ENCODE assay signal across 8 cellular contexts in genomic region chr10:69045441-69046300, GRCh38. TPM values are rescaled to one million over a fixed set of nuclear protein-coding genes. Genes with fewer than 3 reads are reported as not detected.
A peak's percentile ranks its signal among the peaks of the same experiment; 100 is the strongest.
DNase-seq lines count a peak whose midpoint lies in the region; ATAC-seq and TF ChIP-seq lines count a peak whose summit lies in the region.

No MANE protein-coding gene starts in this region.

- peak overlapping the region; percentile 25 to 99 (median 79) for H3K27ac ChIP-seq in BLaER1 treated with 17β-estradiol and CSF1 and Interleukin-3, amounts not matched to agents 10 nM and 100 nM

- peak; percentile 83 for DNase-seq in activated CD4-positive, alpha-beta T cell treated with anti-CD3 and anti-CD28 coated beads, Interleukin-2, amount 10 ng/mL, durations not matched to agents 24 days and 14 days
- DNase-seq in immature natural killer cell (peak; percentile 80 to 87 (median 86)), HUDEP-2 (lab: John Stamatoyannopoulos, UW; ENCODE audit: unreplicated experiment in 76 of 76) (no peak), progenitor cell of endocrine pancreas (ENCODE audit: low spot score, unreplicated experiment) (no peak)
- no peak for DNase-seq in effector CD8-positive, alpha-beta T cell (lab: John Stamatoyannopoulos, UW)

- H3K36me3 ChIP-seq in BLaER1 treated with 17β-estradiol and CSF1 and Interleukin-3, amounts not matched to agents 10 nM and 100 nM = no peaks in the 10 kb centered on the region

- H3K4me1 Mint-ChIP-seq in activated CD4-positive, alpha-beta T cell treated with anti-CD3 and anti-CD28 coated beads, Interleukin-2, amount 10 ng/mL, durations not matched to agents 24 days and 14 days = peaks cover 43% of the 10 kb centered on the region
- peaks cover 66 to 67% of the 10 kb centered on the region in 2 donors for H3K4me1 Mint-ChIP-seq in immature natural killer cell
- no peaks in the 10 kb centered on the region for H3K4me1 Mint-ChIP-seq in progenitor cell of endocrine pancreas (ENCODE audit: low read depth)

- no peaks in the 10 kb centered on the region for H3K9me3 Mint-ChIP-seq in activated CD4-positive, alpha-beta T cell treated with anti-CD3 and anti-CD28 coated beads, Interleukin-2, amount 10 ng/mL, durations not matched to agents 24 days and 14 days
- no peaks in the 10 kb centered on the region for H3K9me3 Mint-ChIP-seq in immature natural killer cell
- H3K9me3 Mint-ChIP-seq in progenitor cell of endocrine pancreas (ENCODE audit: low read depth) = no peaks in the 10 kb centered on the region

- peak overlapping the region; percentile 99 for H3K27ac Mint-ChIP-seq in activated CD4-positive, alpha-beta T cell treated with anti-CD3 and anti-CD28 coated beads, Interleukin-2, amount 10 ng/mL, durations not matched to agents 24 days and 14 days
- peak overlapping the region; percentile 94 to 100 (median 100) for H3K27ac Mint-ChIP-seq in immature natural killer cell
- H3K27ac Mint-ChIP-seq in progenitor cell of endocrine pancreas = no peak overlapping the region

- no peak for TF ChIP-seq CTCF in progenitor cell of endocrine pancreas (IDR thresholded peaks at IDR 0.05; ENCODE audit: unreplicated experiment)

- peak overlapping the region; percentile 9 to 84 (median 68); a peak in 21 of 22 replicates for H3K4me2 ChIP-seq in BLaER1 treated with 17β-estradiol and CSF1 and Interleukin-3, amounts not matched to agents 10 nM and 100 nM

- H3K9me3 ChIP-seq in BLaER1 treated with 17β-estradiol and CSF1 and Interleukin-3, amounts not matched to agents 10 nM and 100 nM (replicated peaks in 1 of 11) = no peaks in the 10 kb centered on the region

- H3K27me3 ChIP-seq in BLaER1 treated with 17β-estradiol and CSF1 and Interleukin-3, amounts not matched to agents 10 nM and 100 nM = no peaks in the 10 kb centered on the region

- H3K27me3 Mint-ChIP-seq in activated CD4-positive, alpha-beta T cell treated with anti-CD3 and anti-CD28 coated beads, Interleukin-2, amount 10 ng/mL, durations not matched to agents 24 days and 14 days = no peaks in the 10 kb centered on the region
- H3K27me3 Mint-ChIP-seq in immature natural killer cell (ENCODE audit: low read depth in 3 of 3) = peaks cover 5 to 10% (median 6%) of the 10 kb centered on the region in 3 donors
- peaks cover 6% of the 10 kb centered on the region for H3K27me3 Mint-ChIP-seq in progenitor cell of endocrine pancreas

- H3K4me3 Mint-ChIP-seq in activated CD4-positive, alpha-beta T cell treated with anti-CD3 and anti-CD28 coated beads, Interleukin-2, amount 10 ng/mL, durations not matched to agents 24 days and 14 days = peak overlapping the region; percentile 73
- H3K4me3 Mint-ChIP-seq in immature natural killer cell (peak overlapping the region; percentile 79 to 89 (median 82)), progenitor cell of endocrine pancreas (ENCODE audit: low read depth) (no peak overlapping the region)

- intact Hi-C loops in activated CD4-positive, alpha-beta T cell treated with anti-CD3 and anti-CD28 coated beads, Interleukin-2, amount 10 ng/mL, durations not matched to agents 24 days and 14 days (cut with micrococcal nuclease) = loop anchor here (1.0 to 5.0 kb wide), 7 partner anchors 10 to 177 kb away; partner anchors contain the start of gene HKDC1

- H3K9ac ChIP-seq in BLaER1 treated with 17β-estradiol and CSF1 and Interleukin-3, amounts not matched to agents 10 nM and 100 nM = peak overlapping the region in 10 of 11 experiments; percentile 30 to 78 (median 62); a peak in 15 of 22 replicates

- no peaks in the 10 kb centered on the region for H4K20me1 ChIP-seq in BLaER1 treated with 17β-estradiol and CSF1 and Interleukin-3, amounts not matched to agents 10 nM and 100 nM

- peak; percentile 63 for ATAC-seq in GM19351 (IDR thresholded peaks at IDR 0.05; ENCODE audit: unreplicated experiment)
- peak; percentile 64 for ATAC-seq in HG03432 (IDR thresholded peaks at IDR 0.05; ENCODE audit: unreplicated experiment)

- H3K4me1 ChIP-seq in BLaER1 treated with 17β-estradiol and CSF1 and Interleukin-3, amounts not matched to agents 10 nM and 100 nM = peaks cover 9 to 86% (median 60%) of the 10 kb centered on the region in 10 experiments

- H3K36me3 Mint-ChIP-seq in activated CD4-positive, alpha-beta T cell treated with anti-CD3 and anti-CD28 coated beads, Interleukin-2, amount 10 ng/mL, durations not matched to agents 24 days and 14 days (ENCODE audit: low read depth) = no peaks in the 10 kb centered on the region
- H3K36me3 Mint-ChIP-seq in immature natural killer cell (no peaks in the 10 kb centered on the region), progenitor cell of endocrine pancreas (ENCODE audit: insufficient read depth) (no peaks in the 10 kb centered on the region)

- no peak overlapping the region for H3K4me3 ChIP-seq in BLaER1 treated with 17β-estradiol and CSF1 and Interleukin-3, amounts not matched to agents 10 nM and 100 nM

RNA-seq across cellular contexts. Expression of gene SRGN, which starts 42.2 kb away (rescaled TPM):
- 996 and 999 TPM in 2 replicates for total RNA-seq in activated CD4-positive, alpha-beta T cell treated with anti-CD3 and anti-CD28 coated beads, Interleukin-2, amount 10 ng/mL, durations not matched to agents 24 days and 14 days
- 1,000 to 10,000 TPM in 2 of 3 donors, 100 to 1,000 TPM in 1; 910 to 1,240 (median 1,143) TPM for polyA plus RNA-seq in immature natural killer cell
- not detected in 2 replicates for total RNA-seq in progenitor cell of endocrine pancreas

RNA-seq across cellular contexts. Expression of gene KIFBP, which starts 57.1 kb away (rescaled TPM):
- 15.0 TPM in 2 replicates for total RNA-seq in activated CD4-positive, alpha-beta T cell treated with anti-CD3 and anti-CD28 coated beads, Interleukin-2, amount 10 ng/mL, durations not matched to agents 24 days and 14 days
- polyA plus RNA-seq in immature natural killer cell = 1 to 10 TPM; 1.7 to 4.3 (median 2.8) TPM
- 26.7 and 28.0 TPM in 2 replicates for total RNA-seq in progenitor cell of endocrine pancreas

Comparison
In these comparisons a context has a peak if more than half of its experiments do, and no peak if none do; other contexts are left out.
1. DNase-seq: peak in activated CD4-positive, alpha-beta T cell treated with anti-CD3 and anti-CD28 coated beads, Interleukin-2, amount 10 ng/mL, durations not matched to agents 24 days and 14 days (single experiment) and immature natural killer cell (3 of 3); none in HUDEP-2 (0 of 76), progenitor cell of endocrine pancreas (single experiment) and effector CD8-positive, alpha-beta T cell (single experiment).
2. RNA of gene SRGN, which starts 42.2 kb away (total RNA-seq): 996 to 999 TPM in activated CD4-positive, alpha-beta T cell treated with anti-CD3 and anti-CD28 coated beads, Interleukin-2, amount 10 ng/mL, durations not matched to agents 24 days and 14 days; not detected in progenitor cell of endocrine pancreas; every median in the first group is over 100 times any median in the second.